Comparison of ENCODE assay signal across 9 cellular contexts in the genomic region with DNA sequence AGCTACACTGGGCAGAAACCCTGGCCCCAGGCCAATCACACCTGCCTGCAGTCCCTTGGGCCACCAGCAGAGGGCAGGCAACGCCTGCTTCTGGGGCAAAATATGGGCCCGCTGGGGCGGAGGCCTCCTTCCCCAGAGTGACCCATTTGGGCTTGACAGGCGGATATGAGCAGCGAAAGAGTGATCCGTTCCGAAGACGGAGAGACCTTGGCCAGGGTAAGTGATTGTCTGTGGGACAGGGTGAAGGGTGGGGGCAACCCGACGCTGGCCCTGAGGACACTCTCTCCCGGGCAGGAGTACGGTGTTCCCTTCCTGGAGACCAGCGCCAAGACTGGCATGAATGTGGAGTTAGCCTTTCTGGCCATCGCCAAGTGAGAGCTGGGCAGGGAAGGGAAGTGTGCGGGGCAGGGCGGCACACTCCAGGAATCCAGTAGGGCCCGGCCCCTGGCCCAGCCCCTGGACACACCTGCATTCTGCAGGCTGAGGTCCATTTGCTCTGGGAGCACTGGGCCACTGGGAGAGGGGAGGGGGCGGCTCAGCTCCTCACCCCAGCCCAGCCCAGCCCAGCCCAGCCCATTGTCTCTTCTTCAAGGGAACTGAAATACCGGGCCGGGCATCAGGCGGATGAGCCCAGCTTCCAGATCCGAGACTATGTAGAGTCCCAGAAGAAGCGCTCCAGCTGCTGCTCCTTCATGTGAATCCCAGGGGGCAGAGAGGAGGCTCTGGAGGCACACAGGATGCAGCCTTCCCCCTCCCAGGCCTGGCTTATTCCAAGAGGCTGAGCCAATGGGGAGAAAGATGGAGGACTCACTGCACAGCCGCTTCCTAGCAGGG. TPM values are rescaled to one million over a fixed set of nuclear protein-coding genes. Genes with fewer than 3 reads are reported as not detected.
DNase-seq lines count a peak whose midpoint lies in the region; ATAC-seq, FAIRE-seq and TF ChIP-seq lines count a peak whose summit lies in the region.
"Had no signal": no experiment of that assay in that cellular context is flagged by ENCODE, and none has a peak within 500 bp of the region (broad histone marks: within the 10 kb centered on the region; RNA-seq: fewer than 3 reads in every experiment).

No MANE protein-coding gene starts in this region.

- no peak overlapping the region for H3K56ac ChIP-seq in IMR-90 (ENCODE audit: extremely low read depth, insufficient read depth, low read length)

- H3K4ac ChIP-seq in IMR-90 (ENCODE audit: low read depth, low read length) = peak overlapping the region; percentile 45; the same call in 1 of the 2 replicates

- no peak overlapping the region for H3K14ac ChIP-seq in IMR-90 (replicated peaks; ENCODE audit: low read depth, low read length)

- H3K23ac ChIP-seq in IMR-90 (ENCODE audit: low read depth, low read length) = no peak overlapping the region

- WGBS in IMR-90 (ENCODE audit: extremely low coverage in 2 of 2, insufficient read length in 1 of 2), 2 experiments = 10% methylated on average over 6 of the region's 24 CpGs; no CpG with 5 or more reads in 1 of the 2 experiments
- WGBS in pancreas, 2 donors = 23 to 25% methylated on average over 24 of the region's 24 CpGs

- H3K4me2 ChIP-seq in IMR-90 (ENCODE audit: low read depth, low read length) = peak overlapping the region; percentile 44

- peak overlapping the region; percentile 98 for H3K27ac Mint-ChIP-seq in activated naive CD4-positive, alpha-beta T cell treated with anti-CD3 and anti-CD28 coated beads, Interleukin-2, amount 10 ng/mL, durations not matched to agents 7 days and 5 days

- TF ChIP-seq POLR2A in IMR-90 (IDR thresholded peaks at IDR 0.05; ENCODE audit: low read depth, low read length) = no peak

- H3K4me3 Mint-ChIP-seq in activated naive CD4-positive, alpha-beta T cell treated with anti-CD3 and anti-CD28 coated beads, Interleukin-2, amount 10 ng/mL, durations not matched to agents 7 days and 5 days = peak overlapping the region; percentile 37

- H2AK5ac ChIP-seq in IMR-90 (ENCODE audit: low read depth, low read length) = no peak overlapping the region

- H3K9me3 ChIP-seq in IMR-90 (ENCODE audit: control insufficient read depth, insufficient read depth, low read length) = no peaks in the 10 kb centered on the region
- H3K9me3 ChIP-seq in SJCRH30 (replicated peaks) = no peaks in the 10 kb centered on the region
- no peaks in the 10 kb centered on the region for H3K9me3 ChIP-seq in pancreas
- H3K9me3 ChIP-seq in tibial artery = no peaks in the 10 kb centered on the region

- TF ChIP-seq CTCF in IMR-90 (conservative IDR thresholded peaks at IDR 0.05; ENCODE audit: low read depth, low read length) = peak; percentile 99
- peak; percentile 98 to 100 (median 98) for TF ChIP-seq CTCF in pancreas (IDR thresholded peaks at IDR 0.05)
- TF ChIP-seq CTCF in tibial artery (IDR thresholded peaks at IDR 0.05) = peak; percentile 98 to 100

- POLR2A ChIA-PET in IMR-90 (lab: Charles Lee; ENCODE audit: unreplicated experiment) = interaction anchor here (0.6 kb wide), 1 partner anchor 14 kb away, joined by 4 read pairs; no protein-coding TSS in a partner anchor

- DNase-seq in D341Med (ENCODE audit: low spot score) = peak; percentile 88
- peak; percentile 47 for DNase-seq in IMR-90
- peak; percentile 71 to 88 for DNase-seq in SJCRH30
- peak; percentile 87 for DNase-seq in activated naive CD4-positive, alpha-beta T cell treated with anti-CD3 and anti-CD28 coated beads, Interleukin-2, amount 10 ng/mL, durations not matched to agents 7 days and 5 days
- DNase-seq in head of caudate nucleus = peak; percentile 33 to 97 (median 88)
- peak; percentile 80 to 99 (median 92) for DNase-seq in pancreas
- peak; percentile 86 to 92 for DNase-seq in tibial artery

- intact Hi-C loops in IMR-90 (cut with micrococcal nuclease) = loop anchor here (1.0 to 5.0 kb wide), 4 partner anchors 31 to 213 kb away; a partner anchor contains a TSS
- intact Hi-C loops in head of caudate nucleus (cut with DNase I) = loop anchor here (2.0 kb wide), 2 partner anchors 26 to 120 kb away; no protein-coding TSS in a partner anchor
- intact Hi-C loops in pancreas (cut with DNase I) = loop anchor here in 2 of 3 donors (5.0 to 10.0 kb wide), 2 partner anchors 120 to 122 kb away; no protein-coding TSS in a partner anchor
- intact Hi-C loops in tibial artery (cut with DNase I; ENCODE audit: low total_unique reads) = loop anchor here (2.0 kb wide), 1 partner anchor 120 kb away; no protein-coding TSS in a partner anchor

- peak overlapping the region; percentile 95 for H2AFZ ChIP-seq in IMR-90 (replicated peaks; ENCODE audit: low read length, poor library complexity)

- H3K79me1 ChIP-seq in IMR-90 (ENCODE audit: low read depth in 1 of 2, low read length in 2 of 2) = 0 out of 4 replicates have a peak, but pooled peaks cover 0 to 1% of the 10 kb centered on the region in 2 experiments

- no peak overlapping the region for H4K91ac ChIP-seq in IMR-90 (ENCODE audit: insufficient read depth, low read depth, low read length)

- 0 out of 2 replicates have a peak, but pooled peaks cover under 1% of the 10 kb centered on the region for H3K9me1 ChIP-seq in IMR-90 (ENCODE audit: insufficient read depth, low read length)

- no peak for FAIRE-seq in pancreas (lab: Jason Lieb, UNC)
- FAIRE-seq: endometrium had no signal

- H3K27me3 ChIP-seq in IMR-90 (ENCODE audit: control insufficient read depth, insufficient read depth, low read length) (peaks cover 3% of the 10 kb centered on the region; the same call in 1 of the 2 replicates), SJCRH30 (no peaks in the 10 kb centered on the region), pancreas (no peaks in the 10 kb centered on the region), tibial artery (peaks cover 0 to 32% of the 10 kb centered on the region in 2 donors)

- H2BK20ac ChIP-seq in IMR-90 (ENCODE audit: low read depth, low read length) = no peak overlapping the region

- H3K4me1 Mint-ChIP-seq in activated naive CD4-positive, alpha-beta T cell treated with anti-CD3 and anti-CD28 coated beads, Interleukin-2, amount 10 ng/mL, durations not matched to agents 7 days and 5 days = peaks cover 75% of the 10 kb centered on the region

- H3K27ac ChIP-seq in IMR-90 (ENCODE audit: insufficient read depth, low read length) (no peak overlapping the region), SJCRH30 (no peak overlapping the region), pancreas (peak overlapping the region; percentile 11 to 69 (median 53)), tibial artery (peak overlapping the region; percentile 32 to 33)

- H3K36me3 ChIP-seq in IMR-90 (ENCODE audit: control insufficient read depth, insufficient read depth, low read length) (no peaks in the 10 kb centered on the region), SJCRH30 (no peaks in the 10 kb centered on the region), pancreas (no peaks in the 10 kb centered on the region), tibial artery (no peaks in the 10 kb centered on the region)

- peak overlapping the region in 1 of 2 experiments; percentile 83; a peak in 1 of 4 replicates for H4K8ac ChIP-seq in IMR-90 (ENCODE audit: low read depth in 2 of 2, low read length in 2 of 2)

- H3K27me3 Mint-ChIP-seq in activated naive CD4-positive, alpha-beta T cell treated with anti-CD3 and anti-CD28 coated beads, Interleukin-2, amount 10 ng/mL, durations not matched to agents 7 days and 5 days = no peaks in the 10 kb centered on the region

- no peak overlapping the region for H2BK120ac ChIP-seq in IMR-90 (ENCODE audit: low read depth, low read length)

- dilution Hi-C loops in IMR-90 (cut with HindIII; ENCODE audit: low sequenced_read_pairs, unreplicated experiment) = no loop called here

- CTCF ChIA-PET in IMR-90 (lab: Yijun Ruan, JAX) = interaction anchor here (0.8 to 1.9 kb wide), 7 partner anchors 9 to 128 kb away, joined by 3 to 5 read pairs (median 4); a partner anchor contains a TSS
- CTCF ChIA-PET in activated naive CD4-positive, alpha-beta T cell treated with anti-CD3 and anti-CD28 coated beads, Interleukin-2, amount 10 ng/mL, durations not matched to agents 7 days and 5 days (lab: Charles Lee) = interaction anchor here (0.7 to 4.0 kb wide), 21 partner anchors 8 to 217 kb away, joined by 3 to 56 read pairs (median 8); a partner anchor contains a TSS

- H4K5ac ChIP-seq in IMR-90 (ENCODE audit: low read depth, low read length) = no peak overlapping the region

- no TSS peak for BruUV-seq in IMR-90 (replicated peaks; lab: Mats Ljungman, UMichigan)

- H3K36me3 Mint-ChIP-seq in activated naive CD4-positive, alpha-beta T cell treated with anti-CD3 and anti-CD28 coated beads, Interleukin-2, amount 10 ng/mL, durations not matched to agents 7 days and 5 days = peaks cover 26% of the 10 kb centered on the region

- H3K4me3 ChIP-seq in IMR-90 (ENCODE audit: insufficient read depth, low read depth, low read length) (no peak overlapping the region), SJCRH30 (no peak overlapping the region), pancreas (peak overlapping the region in 2 of 4 donors; percentile 15 to 23), tibial artery (peak overlapping the region; percentile 12 to 22)

- H2BK5ac ChIP-seq in IMR-90 (ENCODE audit: low read depth, low read length, poor library complexity, severe bottlenecking) = no peak overlapping the region

- ATAC-seq in IMR-90 (ENCODE audit: low read depth) = peak; percentile 32
- peak; percentile 18 to 73 (median 58) for ATAC-seq in pancreas
- no peak for ATAC-seq in HG03354 (IDR thresholded peaks at IDR 0.05; ENCODE audit: poor library complexity, severe bottlenecking, unreplicated experiment)

- H3K4me1 ChIP-seq in IMR-90 (ENCODE audit: control insufficient read depth, insufficient read depth, low read length) (peaks cover 6% of the 10 kb centered on the region; the same call in 1 of the 2 replicates), SJCRH30 (peaks cover 9% of the 10 kb centered on the region; the same call in 1 of the 2 replicates), pancreas (peaks cover 0 to 9% (median 0%) of the 10 kb centered on the region in 3 donors), tibial artery (peaks cover 0 to 22% (median 20%) of the 10 kb centered on the region in 4 donors)

- TF ChIP-seq RAD21 in IMR-90 (IDR thresholded peaks at IDR 0.05; ENCODE audit: low read length) = peak; percentile 95

- no peak overlapping the region for H2BK15ac ChIP-seq in IMR-90 (ENCODE audit: low read depth, low read length)

- H3K18ac ChIP-seq in IMR-90 (ENCODE audit: low read depth, low read length) = no peak overlapping the region

- H3K9ac ChIP-seq in IMR-90 (ENCODE audit: low read depth, low read length) = no peak overlapping the region

- no peaks in the 10 kb centered on the region for H3K9me3 Mint-ChIP-seq in activated naive CD4-positive, alpha-beta T cell treated with anti-CD3 and anti-CD28 coated beads, Interleukin-2, amount 10 ng/mL, durations not matched to agents 7 days and 5 days

- peak overlapping the region; percentile 76 for H2AK9ac ChIP-seq in IMR-90 (replicated peaks; ENCODE audit: low read depth, low read length, poor library complexity)

- in situ Hi-C loops in IMR-90 (cut with MboI; ENCODE audit: low sequenced_read_pairs) = loop anchor here (5.0 to 10.0 kb wide), 2 partner anchors 122 to 210 kb away; no protein-coding TSS in a partner anchor

- H4K20me1 ChIP-seq in IMR-90 (ENCODE audit: insufficient read depth, low read length) = no peaks in the 10 kb centered on the region

RNA-seq across cellular contexts. Expression of a gene that starts 3.5 kb away (rescaled TPM):
- total RNA-seq in IMR-90 (2012; rRNA removed) = 3.3 and 3.8 TPM in 2 replicates
- polyA plus RNA-seq in IMR-90 (2012; rRNA removed) = 11.8 and 14.5 TPM in 2 replicates
- 12.1 and 16.9 TPM in 2 replicates for polyA plus RNA-seq in IMR-90 (2012; cell fraction: cytosol; rRNA removed)
- 8.0 and 9.1 TPM in 2 replicates for polyA plus RNA-seq in IMR-90 (2012; cell fraction: nucleus; rRNA removed; ENCODE audit: low replicate concordance)
- total RNA-seq in SJCRH30 (2014; rRNA removed; shearing (Covaris generic)) = 42.0 and 45.4 TPM in 2 replicates
- 10 to 100 TPM; 40.1 to 78.5 (median 55.9) TPM for total RNA-seq in pancreas
- 10 to 100 TPM; 48.9 to 91.9 TPM for polyA plus RNA-seq in pancreas

RNA-seq across cellular contexts. Expression of a gene that starts 7.9 kb away (rescaled TPM):
- total RNA-seq in IMR-90 (2012; rRNA removed) (not detected in 2 replicates), pancreas (1 to 10 TPM in 3 of 6 donors, under 1 TPM in 3; 0.79 to 1.8 (median 1.2) TPM)
- polyA plus RNA-seq in IMR-90 (2012; rRNA removed) (0.19 TPM in 1 of 2 replicates, not detected in the other), pancreas (1 to 10 TPM; 1.3 to 3.1 TPM)
- polyA plus RNA-seq in IMR-90 (2012; cell fraction: cytosol; rRNA removed) = 0.09 and 0.10 TPM in 2 replicates
- polyA plus RNA-seq in IMR-90 (2012; cell fraction: nucleus; rRNA removed; ENCODE audit: low replicate concordance) = 0.12 and 0.16 TPM in 2 replicates
- 1.3 and 3.0 TPM in 2 replicates for total RNA-seq in SJCRH30 (2014; rRNA removed; shearing (Covaris generic))

RNA-seq across cellular contexts. Expression of a gene that starts 31.2 kb away (rescaled TPM):
- 25.8 and 48.9 TPM in 2 replicates for total RNA-seq in IMR-90 (2012; rRNA removed)
- polyA plus RNA-seq in IMR-90 (2012; rRNA removed) = 60.7 and 62.0 TPM in 2 replicates
- polyA plus RNA-seq in IMR-90 (2012; cell fraction: cytosol; rRNA removed) = 37.4 and 41.6 TPM in 2 replicates
- polyA plus RNA-seq in IMR-90 (2012; cell fraction: nucleus; rRNA removed; ENCODE audit: low replicate concordance) = 399 and 532 TPM in 2 replicates
- 47.7 and 50.1 TPM in 2 replicates for total RNA-seq in SJCRH30 (2014; rRNA removed; shearing (Covaris generic))
- total RNA-seq in pancreas = 10 to 100 TPM; 14.4 to 27.6 (median 22.4) TPM
- polyA plus RNA-seq in pancreas = 10 to 100 TPM; 38.3 to 38.5 TPM

RNA-seq across cellular contexts. Expression of a gene that starts 32.2 kb away (rescaled TPM):
- total RNA-seq in IMR-90 (2012; rRNA removed) = not detected in 2 replicates
- not detected in 2 replicates for polyA plus RNA-seq in IMR-90 (2012; rRNA removed)
- polyA plus RNA-seq in IMR-90 (2012; cell fraction: cytosol; rRNA removed) = not detected in 2 replicates
- polyA plus RNA-seq in IMR-90 (2012; cell fraction: nucleus; rRNA removed; ENCODE audit: low replicate concordance) = not detected in 2 replicates
- total RNA-seq in SJCRH30 (2014; rRNA removed; shearing (Covaris generic)) = not detected in 2 replicates
- total RNA-seq in pancreas = 1 to 10 TPM in 1 of 6 donors, under 1 TPM in 5; 0.19 to 4.7 (median 0.26) TPM
- under 1 TPM; 0.28 to 0.42 TPM for polyA plus RNA-seq in pancreas

Comparison
In these comparisons a context has a peak if more than half of its experiments do, and no peak if none do; other contexts are left out.
1. H3K27ac ChIP-seq: peak in pancreas (4 of 4) and tibial artery (2 of 2); none in IMR-90 (single experiment) and SJCRH30 (single experiment).
2. H3K4me3 ChIP-seq: peak in tibial artery (2 of 2); none in IMR-90 (single experiment) and SJCRH30 (single experiment).
3. Peak in every context shown above with its lines, with median percentiles within 50 percentile points of each other: DNase-seq and CTCF ChIP-seq.